Comparison of ENCODE assay signal across 16 cellular contexts in the genomic region with DNA sequence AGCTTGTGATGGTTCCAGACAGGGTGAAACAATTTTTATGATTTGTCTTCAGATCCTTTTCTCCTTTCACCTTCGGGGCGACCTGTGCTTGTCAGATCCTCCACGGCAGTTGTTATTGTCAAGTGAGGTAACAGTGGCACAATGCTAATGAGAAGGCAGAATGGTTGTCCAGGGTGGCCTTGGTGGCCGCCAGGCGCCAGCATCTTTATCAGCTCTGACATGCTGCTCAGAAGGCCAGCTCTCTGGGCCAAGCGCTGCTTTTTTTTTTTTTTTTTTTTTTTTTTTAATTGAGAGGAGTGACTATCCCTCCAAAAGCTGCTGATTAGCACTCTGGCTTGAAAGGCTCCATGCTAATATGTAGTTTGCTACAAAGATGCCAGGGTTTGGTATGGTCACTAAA.
"Had no signal": no experiment of that assay in that cellular context is flagged by ENCODE, and none has a peak within 500 bp of the region (broad histone marks: within the 10 kb centered on the region; RNA-seq: fewer than 3 reads in every experiment).

No MANE protein-coding gene starts in this region.

- H3K4me3 ChIP-seq: stomach, thyroid gland, uterus had no signal

- ATAC-seq: activated CD8-positive, alpha-beta T cell treated with anti-CD3 and anti-CD28 coated beads, Interleukin-2, amount 10 ng/mL, durations not matched to agents 7 days and 5 days had no signal

- DNase-seq: activated CD4-positive, alpha-beta T cell treated with anti-CD3 and anti-CD28 coated beads for 4 hours; activated CD8-positive, alpha-beta memory T cell treated with anti-CD3 and anti-CD28 coated beads, Interleukin-2, amount 50 U/mL, for 48 hours; activated CD8-positive, alpha-beta T cell treated with anti-CD3 and anti-CD28 coated beads, Interleukin-2, amount 10 ng/mL, durations not matched to agents 7 days and 5 days; activated naive CD4-positive, alpha-beta T cell treated with anti-CD3 and anti-CD28 coated beads for 36 hours; central memory CD4-positive, alpha-beta T cell; cortex of kidney; effector CD8-positive, alpha-beta T cell; stimulated activated CD4-positive, alpha-beta T cell treated with anti-CD3 and anti-CD28 coated beads, Interleukin-15, amount 100 ng/mL, for 24 hours; stimulated activated CD4-positive, alpha-beta T cell treated with anti-CD3 and anti-CD28 coated beads, Interleukin-4, amount 100 ng/mL, for 4 hours; stomach; thyroid gland; uterus had no signal

- H3K27me3 ChIP-seq: neutrophil, stomach, thyroid gland, uterus had no signal

- H3K36me3 ChIP-seq: neutrophil, stomach, thyroid gland, uterus had no signal

- H3K27ac ChIP-seq: neutrophil, stomach, thyroid gland, uterus, VCaP had no signal

- H3K27ac Mint-ChIP-seq: activated CD8-positive, alpha-beta T cell treated with anti-CD3 and anti-CD28 coated beads, Interleukin-2, amount 10 ng/mL, durations not matched to agents 7 days and 5 days; activated naive CD4-positive, alpha-beta T cell treated with anti-CD3 and anti-CD28 coated beads for 36 hours; mesothelial cell of epicardium; T-helper 2 cell treated with Interferon-gamma antibody and Interleukin-4, amounts not matched to agents 5 μg/mL and 100 μg/mL, for 36 hours had no signal

- H3K4me3 Mint-ChIP-seq: activated CD8-positive, alpha-beta T cell treated with anti-CD3 and anti-CD28 coated beads, Interleukin-2, amount 10 ng/mL, durations not matched to agents 7 days and 5 days; activated naive CD4-positive, alpha-beta T cell treated with anti-CD3 and anti-CD28 coated beads for 36 hours; mesothelial cell of epicardium; T-helper 2 cell treated with Interferon-gamma antibody and Interleukin-4, amounts not matched to agents 5 μg/mL and 100 μg/mL, for 36 hours had no signal

- H3K9me3 ChIP-seq: neutrophil, stomach, thyroid gland, uterus had no signal

- H3K36me3 Mint-ChIP-seq: mesothelial cell of epicardium had no signal

- H3K4me1 ChIP-seq: uterus had no signal

- H3K9me3 Mint-ChIP-seq: activated naive CD4-positive, alpha-beta T cell treated with anti-CD3 and anti-CD28 coated beads for 36 hours; mesothelial cell of epicardium; T-helper 2 cell treated with Interferon-gamma antibody and Interleukin-4, amounts not matched to agents 5 μg/mL and 100 μg/mL, for 36 hours had no signal
